In genomic region chr20:54573838-54574237, GRCh38 we compare ENCODE assay signal across 21 cellular contexts.
DNase-seq lines count a peak whose midpoint lies in the region; ATAC-seq, FAIRE-seq and TF ChIP-seq lines count a peak whose summit lies in the region.
"Had no signal": no experiment of that assay in that cellular context is flagged by ENCODE, and none has a peak within 500 bp of the region (broad histone marks: within the 10 kb centered on the region; RNA-seq: fewer than 3 reads in every experiment).

No MANE protein-coding gene starts in this region.

- TF ChIP-seq CTCF in heart left ventricle (IDR thresholded peaks at IDR 0.05) (no peak), left ventricle myocardium inferior (IDR thresholded peaks at IDR 0.05; ENCODE audit: borderline replicate concordance) (no peak), endothelial cell of umbilical vein (IDR thresholded peaks at IDR 0.05; ENCODE audit: extremely low read depth in 1 of 2, insufficient read depth in 1 of 2, low read depth in 1 of 2, low read length in 2 of 2) (no peak)

- H3K79me2 ChIP-seq in endothelial cell of umbilical vein (ENCODE audit: control insufficient read depth, insufficient read depth, low read length) = no peaks in the 10 kb centered on the region

- H3K27me3 ChIP-seq in heart left ventricle (no peaks in the 10 kb centered on the region), left ventricle myocardium inferior (ENCODE audit: low read depth) (no peaks in the 10 kb centered on the region), endothelial cell of umbilical vein (ENCODE audit: control insufficient read depth in 2 of 2, insufficient read depth in 2 of 2, low read length in 2 of 2) (no peaks in the 10 kb centered on the region), MG63 (no peaks in the 10 kb centered on the region)

- CTCF ChIA-PET in endothelial cell of umbilical vein (lab: Charles Lee) = interaction anchor here (1.0 to 1.4 kb wide), 2 partner anchors 18 to 31 kb away, joined by 3 to 4 read pairs; no protein-coding TSS in a partner anchor

- POLR2A ChIA-PET in endothelial cell of umbilical vein (lab: Charles Lee) = no interaction called here

- H3K36me3 ChIP-seq in heart left ventricle = no peaks in the 10 kb centered on the region
- no peaks in the 10 kb centered on the region for H3K36me3 ChIP-seq in left ventricle myocardium inferior
- H3K36me3 ChIP-seq in endothelial cell of umbilical vein (ENCODE audit: control insufficient read depth in 2 of 2, extremely low read depth in 1 of 2, insufficient read depth in 2 of 2, low read length in 2 of 2) = no peaks in the 10 kb centered on the region
- no peaks in the 10 kb centered on the region for H3K36me3 ChIP-seq in MG63

- H3K9me1 ChIP-seq in endothelial cell of umbilical vein (replicated peaks; ENCODE audit: control insufficient read depth, extremely low read depth, insufficient read depth, low read length) = no peaks in the 10 kb centered on the region

- no peak overlapping the region for H2AFZ ChIP-seq in endothelial cell of umbilical vein (ENCODE audit: low read depth, low read length)

- no peak for TF ChIP-seq POLR2A in heart left ventricle (IDR thresholded peaks at IDR 0.05)
- TF ChIP-seq POLR2A in endothelial cell of umbilical vein (IDR thresholded peaks at IDR 0.05; ENCODE audit: low read depth, low read length) = no peak

- H3K9ac ChIP-seq in endothelial cell of umbilical vein (replicated peaks; ENCODE audit: extremely low read depth, insufficient read depth, low read length) = no peak overlapping the region

- H3K9me3 ChIP-seq in heart left ventricle (no peaks in the 10 kb centered on the region), left ventricle myocardium inferior (replicated peaks) (no peaks in the 10 kb centered on the region), endothelial cell of umbilical vein (replicated peaks; ENCODE audit: control insufficient read depth, insufficient read depth, low read length) (no peaks in the 10 kb centered on the region), MG63 (no peaks in the 10 kb centered on the region)

- BruUV-seq in endothelial cell of umbilical vein (replicated peaks; lab: Mats Ljungman, UMichigan) = no TSS peak

- intact Hi-C loops in heart left ventricle (cut with DNase I) = no loop called here
- intact Hi-C loops in left ventricle myocardium inferior (cut with micrococcal nuclease) = no loop called here
- intact Hi-C loops in endothelial cell of umbilical vein (cut with micrococcal nuclease) = no loop called here

- H4K20me1 ChIP-seq in endothelial cell of umbilical vein (replicated peaks; ENCODE audit: control insufficient read depth, extremely low read depth, insufficient read depth, low read length) = no peaks in the 10 kb centered on the region

- H3K27ac ChIP-seq in heart left ventricle = peak overlapping the region in 3 of 12 donors; percentile 7 to 32 (median 27)
- no peak overlapping the region for H3K27ac ChIP-seq in left ventricle myocardium inferior (replicated peaks)
- no peak overlapping the region for H3K27ac ChIP-seq in endothelial cell of umbilical vein (ENCODE audit: insufficient read depth, low read depth, low read length)
- H3K27ac ChIP-seq: C4-2B, HL-60 had no signal

- no peak overlapping the region for H3K4me2 ChIP-seq in endothelial cell of umbilical vein (ENCODE audit: insufficient read depth, low read length)

- H3K4me3 ChIP-seq in heart left ventricle (no peak overlapping the region), left ventricle myocardium inferior (no peak overlapping the region), endothelial cell of umbilical vein (replicated peaks in 1 of 3; ENCODE audit: insufficient read depth in 1 of 3, low read depth in 1 of 3, low read length in 3 of 3) (no peak overlapping the region), MG63 (no peak overlapping the region)

- ATAC-seq in heart left ventricle = peak in 3 of 4 donors; percentile 74 to 86 (median 81)
- ATAC-seq: HCT116 had no signal

- 51 to 64% (median 59%) methylated on average over 6 of the region's 6 CpGs for WGBS in heart left ventricle, 4 donors

- DNase-seq in heart left ventricle (peak in 4 of 5 donors; percentile 35 to 54 (median 42)), left ventricle myocardium inferior (no peak), endothelial cell of umbilical vein (ENCODE audit: low read depth, low spot score) (peak; percentile 52), hippocampal formation (lab: John Stamatoyannopoulos, UW) (peak; percentile 2 to 7), activated gamma-delta T cell treated with Interleukin-2 at 50 U/mL for 16 hours (no peak), T-helper 2 cell (no peak), MG63 (no peak)
- DNase-seq in stimulated activated CD4-positive, alpha-beta T cell treated with anti-CD3 and anti-CD28 coated beads, Interleukin-2, amount 100 ng/mL, for 24 hours = no peak
- DNase-seq: DMS79, GDM1, KBM-7, NCI-H1048, NCI-H146, NCI-H510A treated with DMSO at 0.1 percent for 48 hours, SIG-M5 had no signal

- FAIRE-seq in endothelial cell of umbilical vein (lab: Jason Lieb, UNC) = peak; percentile 26
- FAIRE-seq: A204.1, GM12892, RCC 7860 had no signal

- dilution Hi-C loops in endothelial cell of umbilical vein (cut with MboI; ENCODE audit: extremely low pct_ligation_motif_present, low sequenced_read_pairs) = no loop called here

- peaks cover 0 to 18% (median 0%) of the 10 kb centered on the region in 12 donors for H3K4me1 ChIP-seq in heart left ventricle
- peaks cover 8% of the 10 kb centered on the region for H3K4me1 ChIP-seq in left ventricle myocardium inferior
- H3K4me1 ChIP-seq in endothelial cell of umbilical vein (ENCODE audit: control insufficient read depth, extremely low read depth, insufficient read depth, low read length) = no peaks in the 10 kb centered on the region

TF ChIP-seq in endothelial cell of umbilical vein, 7 proteins besides CTCF, POLR2A, EP300 and RAD21:
- TF ChIP-seq JUN (IDR thresholded peaks at IDR 0.05; ENCODE audit: borderline replicate concordance, insufficient read depth, insufficient read length, low read depth) (no peak), POLR2AphosphoS5 (IDR thresholded peaks at IDR 0.05; ENCODE audit: insufficient read depth, low read depth, low read length) (no peak), MYC (IDR thresholded peaks at IDR 0.05; ENCODE audit: low read depth, low read length) (no peak), FOS (IDR thresholded peaks at IDR 0.05; ENCODE audit: borderline replicate concordance, insufficient read depth, low read length) (no peak), MAX (IDR thresholded peaks at IDR 0.05; ENCODE audit: insufficient read depth, insufficient read length) (no peak), EZH2 (IDR thresholded peaks at IDR 0.05; ENCODE audit: borderline replicate concordance, low read depth, low read length, severe bottlenecking) (no peak), GATA2 (IDR thresholded peaks at IDR 0.05; ENCODE audit: insufficient read depth, insufficient read length, low read depth, low read length) (no peak)

Comparison
In these comparisons a context has a peak if more than half of its experiments do, and no peak if none do; other contexts are left out.
1. DNase-seq: peak in heart left ventricle (4 of 5), endothelial cell of umbilical vein (single experiment) and hippocampal formation (2 of 2); none in left ventricle myocardium inferior (single experiment), stimulated activated CD4-positive, alpha-beta T cell treated with anti-CD3 and anti-CD28 coated beads, Interleukin-2, amount 100 ng/mL, for 24 hours (0 of 2), activated gamma-delta T cell treated with Interleukin-2 at 50 U/mL for 16 hours (single experiment), T-helper 2 cell (0 of 5) and MG63 (single experiment).